Comparison of ENCODE assay signal across 28 cellular contexts in the genomic region with DNA sequence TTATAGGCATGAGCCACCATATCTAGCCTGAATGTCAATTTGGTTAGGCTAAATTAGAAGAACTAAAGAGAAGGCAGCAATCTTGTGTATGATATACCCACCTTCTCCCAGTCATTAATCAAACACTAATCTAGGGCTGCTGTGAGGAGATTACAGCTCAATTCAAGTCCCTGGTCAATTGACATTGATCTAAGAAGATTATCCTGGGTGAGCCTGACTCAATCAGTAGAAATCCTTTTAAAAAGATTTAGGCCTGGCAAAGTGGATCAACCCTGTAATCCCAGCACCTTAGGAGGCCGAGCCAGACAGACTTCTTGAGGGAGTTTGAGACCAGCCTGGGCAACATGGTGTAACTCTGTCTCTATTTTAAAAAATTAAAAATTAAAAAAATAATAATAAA. TPM values are rescaled to one million over a fixed set of nuclear protein-coding genes. Genes with fewer than 3 reads are reported as not detected.
"Had no signal": no experiment of that assay in that cellular context is flagged by ENCODE, and none has a peak within 500 bp of the region (broad histone marks: within the 10 kb centered on the region; RNA-seq: fewer than 3 reads in every experiment).

No MANE protein-coding gene starts in this region.

- H3K4me1 Mint-ChIP-seq: stimulated activated effector memory CD8-positive, alpha-beta T cell treated with anti-CD3 and anti-CD28 coated beads, Interleukin-12 subunit alpha, Interleukin-12 subunit beta, amount 100 ng/mL, for 72 hours had no signal

- H3K4me1 ChIP-seq: foreskin keratinocyte, prostate gland had no signal

- H3K4me3 ChIP-seq: esophagus muscularis mucosa, gastroesophageal sphincter, heart left ventricle, hepatocyte, lung, mucosa of descending colon, prostate gland, right atrium auricular region, stomach, thyroid gland, vagina had no signal

- FAIRE-seq: endothelial cell of umbilical vein, kidney had no signal

- H3K9ac ChIP-seq: parathyroid adenoma had no signal

- H3K4me3 Mint-ChIP-seq: memory B cell; mesothelial cell of epicardium; natural killer cell treated with Interleukin-12 subunit alpha and Interleukin-12 subunit beta and Interleukin-15 and Interleukin-18, amount 100 ng/mL, for 72 hours; neural crest cell; stimulated activated effector memory CD8-positive, alpha-beta T cell treated with anti-CD3 and anti-CD28 coated beads, Interleukin-12 subunit alpha, Interleukin-12 subunit beta, amount 100 ng/mL, for 72 hours had no signal

- H3K79me2 ChIP-seq: hepatocyte, parathyroid adenoma had no signal

- H3K27ac ChIP-seq: esophagus muscularis mucosa, foreskin keratinocyte, gastroesophageal sphincter, hepatocyte, parathyroid adenoma, prostate gland, right atrium auricular region, stomach, thyroid gland, vagina had no signal

- H3K27ac Mint-ChIP-seq: memory B cell; mesothelial cell of epicardium; natural killer cell treated with Interleukin-12 subunit alpha and Interleukin-12 subunit beta and Interleukin-15 and Interleukin-18, amount 100 ng/mL, for 72 hours; stimulated activated effector memory CD8-positive, alpha-beta T cell treated with anti-CD3 and anti-CD28 coated beads, Interleukin-12 subunit alpha, Interleukin-12 subunit beta, amount 100 ng/mL, for 72 hours had no signal

- H3K27me3 Mint-ChIP-seq: memory B cell; naive B cell; natural killer cell treated with Interleukin-12 subunit alpha and Interleukin-12 subunit beta and Interleukin-15 and Interleukin-18, amount 100 ng/mL, for 72 hours had no signal

- H3K9me3 ChIP-seq: esophagus muscularis mucosa, gastroesophageal sphincter, heart left ventricle, mucosa of descending colon, prostate gland, right atrium auricular region, stomach, thyroid gland, vagina had no signal

- H3K4me2 ChIP-seq: hepatocyte had no signal

- H3K9me3 Mint-ChIP-seq: memory B cell; mesothelial cell of epicardium; naive B cell; natural killer cell treated with Interleukin-12 subunit alpha and Interleukin-12 subunit beta and Interleukin-15 and Interleukin-18, amount 100 ng/mL, for 72 hours; neural crest cell; stimulated activated effector memory CD8-positive, alpha-beta T cell treated with anti-CD3 and anti-CD28 coated beads, Interleukin-12 subunit alpha, Interleukin-12 subunit beta, amount 100 ng/mL, for 72 hours had no signal

- H3K27me3 ChIP-seq: foreskin keratinocyte, heart left ventricle, hepatocyte, right atrium auricular region, stomach, thyroid gland, vagina had no signal

- DNase-seq: dermis blood vessel endothelial cell; effector memory CD4-positive, alpha-beta T cell; foreskin keratinocyte; kidney; mucosa of descending colon; naive B cell; stimulated activated CD4-positive, alpha-beta T cell treated with anti-CD3 and anti-CD28 coated beads, Interleukin-2, amount 100 ng/mL, for 24 hours; stimulated activated CD4-positive, alpha-beta T cell treated with anti-CD3 and anti-CD28 coated beads, Interleukin-4, amount 100 ng/mL, for 24 hours; stimulated activated naive CD4-positive, alpha-beta T cell treated with Interleukin-2 at 50 U/mL for 16 hours; stomach; thyroid gland; trophoblast cell had no signal

- H3K36me3 Mint-ChIP-seq: memory B cell; mesothelial cell of epicardium; naive B cell; natural killer cell treated with Interleukin-12 subunit alpha and Interleukin-12 subunit beta and Interleukin-15 and Interleukin-18, amount 100 ng/mL, for 72 hours had no signal

- H2AFZ ChIP-seq: hepatocyte, parathyroid adenoma had no signal

- H3K36me3 ChIP-seq: esophagus muscularis mucosa, gastroesophageal sphincter, heart left ventricle, prostate gland, right atrium auricular region, stomach, thyroid gland, vagina had no signal

RNA-seq across cellular contexts. Expression of gene DNAH12, which starts 2.5 kb away (rescaled TPM):
- total RNA-seq: epithelial cell of proximal tubule had no signal
